ENCODE assay signal across 30 cellular contexts in the genomic region with DNA sequence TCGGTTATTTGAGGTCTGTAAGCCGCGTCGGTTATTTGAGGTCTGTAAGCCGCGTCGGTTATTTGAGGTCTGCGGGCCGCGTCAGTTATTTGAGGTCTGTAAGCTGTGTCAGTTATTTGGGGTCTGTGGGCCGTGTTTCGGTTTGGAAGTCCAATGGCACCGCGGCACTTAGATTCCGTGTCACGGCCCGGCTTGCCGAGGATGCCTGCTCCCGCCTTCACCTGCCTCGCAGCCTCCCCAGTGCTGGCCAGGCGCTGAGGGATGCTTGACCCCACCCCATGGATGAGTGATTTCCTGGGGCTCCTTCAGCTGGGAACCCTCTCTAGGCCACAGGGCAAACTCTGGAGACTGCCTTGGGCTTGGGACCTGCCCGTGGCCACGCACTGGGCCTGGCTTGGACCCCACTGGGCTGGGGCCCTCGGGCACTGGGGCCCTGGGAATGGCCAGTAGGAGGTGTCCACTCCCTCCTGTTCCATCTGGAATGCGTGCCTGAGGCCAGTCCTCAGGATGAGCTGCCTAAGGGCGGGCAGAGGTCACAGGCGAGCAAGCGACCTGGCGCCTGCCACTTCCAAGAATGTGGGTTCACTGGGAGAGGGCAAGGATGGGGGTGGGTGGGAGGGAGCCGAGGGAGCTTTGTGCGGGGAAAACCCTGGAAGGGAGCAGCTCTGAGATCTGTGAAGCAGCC. TPM values are rescaled to one million over a fixed set of nuclear protein-coding genes. Genes with fewer than 3 reads are reported as not detected.
"Had no signal": no experiment of that assay in that cellular context is flagged by ENCODE, and none has a peak within 500 bp of the region (broad histone marks: within the 10 kb centered on the region; RNA-seq: fewer than 3 reads in every experiment).

No MANE protein-coding gene starts in this region.

- H3K9me3 ChIP-seq: gastrocnemius medialis, mucosa of descending colon had no signal

- ATAC-seq: esophagus mucosa, gastrocnemius medialis, heart right ventricle, left cardiac atrium, left lung, left ventricle myocardium superior, lower lobe of right lung, mucosa of descending colon had no signal

- H3K4me1 ChIP-seq: esophagus squamous epithelium, left lung, lower lobe of right lung had no signal

- H3K27me3 ChIP-seq: dorsolateral prefrontal cortex, gastrocnemius medialis had no signal

- FAIRE-seq: colon, islet of Langerhans, keratinocyte had no signal

- H3K4me1 Mint-ChIP-seq: mesothelial cell of epicardium had no signal

- DNase-seq: dermis blood vessel endothelial cell; dorsolateral prefrontal cortex; effector CD4-positive, alpha-beta T cell; effector memory CD4-positive, alpha-beta T cell; erythroblast; esophagus squamous epithelium; foreskin fibroblast; foreskin melanocyte; gastrocnemius medialis; glutamatergic neuron; head of caudate nucleus; heart right ventricle; hippocampal formation; left cardiac atrium; left ventricle myocardium superior; lower lobe of right lung; mesenchymal stem cell had no signal

- H3K36me3 Mint-ChIP-seq: mesothelial cell of epicardium had no signal

- H3K27ac ChIP-seq: coronary artery, epithelial cell of prostate, esophagus squamous epithelium, gastrocnemius medialis, heart right ventricle, left lung, lower lobe of right lung had no signal

- H3K4me3 Mint-ChIP-seq: mesothelial cell of epicardium had no signal

- H3K27ac Mint-ChIP-seq: mesothelial cell of epicardium had no signal

- H3K36me3 ChIP-seq: esophagus squamous epithelium, gastrocnemius medialis, heart right ventricle, left lung, lower lobe of right lung had no signal

- H3K4me3 ChIP-seq: coronary artery, dorsolateral prefrontal cortex, esophagus squamous epithelium, gastrocnemius medialis, heart right ventricle, left lung, lower lobe of right lung, mucosa of descending colon had no signal

RNA-seq across cellular contexts. Expression of a gene that starts 25.6 kb away (rescaled TPM):
- total RNA-seq: dermis blood vessel endothelial cell, esophagus mucosa, esophagus squamous epithelium, gastrocnemius medialis, glomerular endothelial cell, kidney epithelial cell, left ventricle myocardium superior, lower leg skin, mesenteric fat pad, mesothelial cell of epicardium had no signal
- polyA plus RNA-seq: keratinocyte had no signal

RNA-seq across cellular contexts. Expression of a gene that starts 46.7 kb away (rescaled TPM):
- total RNA-seq: dermis blood vessel endothelial cell, glomerular endothelial cell had no signal
